Comparison of ENCODE assay signal across 1 cellular context in the genomic region with DNA sequence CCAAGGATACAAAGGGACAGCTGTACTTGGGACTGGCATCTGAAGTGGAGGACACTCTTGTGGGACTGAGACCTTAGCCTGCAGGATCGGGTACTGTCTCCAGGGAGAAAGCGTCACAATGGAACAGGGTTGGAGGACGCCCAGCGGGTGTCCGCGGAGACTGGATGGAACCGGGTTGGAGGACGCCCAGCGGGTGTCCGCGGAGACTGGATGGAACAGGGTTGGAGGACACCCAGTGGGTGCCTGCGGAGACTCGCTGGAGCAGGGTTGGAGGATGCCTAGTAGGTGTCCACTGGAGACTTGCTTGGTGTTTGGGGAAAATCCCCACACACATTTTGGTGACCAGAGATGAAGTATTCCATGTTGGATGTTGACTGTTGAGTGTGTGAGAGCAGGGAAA.
TF ChIP-seq lines count a peak whose summit lies in the region.

A gene with protein sequence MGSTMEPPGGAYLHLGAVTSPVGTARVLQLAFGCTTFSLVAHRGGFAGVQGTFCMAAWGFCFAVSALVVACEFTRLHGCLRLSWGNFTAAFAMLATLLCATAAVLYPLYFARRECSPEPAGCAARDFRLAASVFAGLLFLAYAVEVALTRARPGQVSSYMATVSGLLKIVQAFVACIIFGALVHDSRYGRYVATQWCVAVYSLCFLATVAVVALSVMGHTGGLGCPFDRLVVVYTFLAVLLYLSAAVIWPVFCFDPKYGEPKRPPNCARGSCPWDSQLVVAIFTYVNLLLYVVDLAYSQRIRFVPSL (minus strand): TSS at position 45 of the 400 bp plus-strand sequence. CDS start 5,492 bp downstream, outside the sequence.

TF ChIP-seq in K562, 482 proteins besides CTCF, POLR2A, EP300 and RAD21 (continued from another document):
- TF ChIP-seq, protein P1, sequence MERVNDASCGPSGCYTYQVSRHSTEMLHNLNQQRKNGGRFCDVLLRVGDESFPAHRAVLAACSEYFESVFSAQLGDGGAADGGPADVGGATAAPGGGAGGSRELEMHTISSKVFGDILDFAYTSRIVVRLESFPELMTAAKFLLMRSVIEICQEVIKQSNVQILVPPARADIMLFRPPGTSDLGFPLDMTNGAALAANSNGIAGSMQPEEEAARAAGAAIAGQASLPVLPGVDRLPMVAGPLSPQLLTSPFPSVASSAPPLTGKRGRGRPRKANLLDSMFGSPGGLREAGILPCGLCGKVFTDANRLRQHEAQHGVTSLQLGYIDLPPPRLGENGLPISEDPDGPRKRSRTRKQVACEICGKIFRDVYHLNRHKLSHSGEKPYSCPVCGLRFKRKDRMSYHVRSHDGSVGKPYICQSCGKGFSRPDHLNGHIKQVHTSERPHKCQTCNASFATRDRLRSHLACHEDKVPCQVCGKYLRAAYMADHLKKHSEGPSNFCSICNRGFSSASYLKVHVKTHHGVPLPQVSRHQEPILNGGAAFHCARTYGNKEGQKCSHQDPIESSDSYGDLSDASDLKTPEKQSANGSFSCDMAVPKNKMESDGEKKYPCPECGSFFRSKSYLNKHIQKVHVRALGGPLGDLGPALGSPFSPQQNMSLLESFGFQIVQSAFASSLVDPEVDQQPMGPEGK (CRISPR knock-in tag; IDR thresholded peaks at IDR 0.05; ENCODE audit: borderline replicate concordance): no peak
- TF ChIP-seq TFE3 (CRISPR knock-in tag; IDR thresholded peaks at IDR 0.05) (no peak), ZNF253 (CRISPR knock-in tag; conservative IDR thresholded peaks at IDR 0.05) (no peak), JUND (IDR thresholded peaks at IDR 0.05; ENCODE audit: borderline replicate concordance, low read depth, low read length) (no peak), JUND (tag; IDR thresholded peaks at IDR 0.05; ENCODE audit: borderline replicate concordance, low read depth, low read length) (no peak), SNAPC5 (CRISPR knock-in tag; IDR thresholded peaks at IDR 0.05) (no peak), ZBTB9 (CRISPR knock-in tag; IDR thresholded peaks at IDR 0.05) (no peak), HMG20A (CRISPR knock-in tag; conservative IDR thresholded peaks at IDR 0.05) (no peak), CREM (IDR thresholded peaks at IDR 0.05; ENCODE audit: low read depth) (no peak), WHSC1 (IDR thresholded peaks at IDR 0.05; ENCODE audit: low read length) (no peak), GABPB2 (CRISPR knock-in tag; conservative IDR thresholded peaks at IDR 0.05) (no peak), ZNF134 (CRISPR knock-in tag; conservative IDR thresholded peaks at IDR 0.05) (no peak), SREBF1 (IDR thresholded peaks at IDR 0.05; ENCODE audit: borderline replicate concordance, low read depth, low read length) (no peak), ZNF324 (CRISPR knock-in tag; IDR thresholded peaks at IDR 0.05) (no peak), NONO (IDR thresholded peaks at IDR 0.05; ENCODE audit: low read depth in 2 of 2, low read length in 1 of 2) (no peak), EZH2 (IDR thresholded peaks at IDR 0.05; ENCODE audit: borderline replicate concordance, low read depth, low read length) (no peak), TEAD2 (tag; IDR thresholded peaks at IDR 0.05) (no peak), ZHX1 (conservative IDR thresholded peaks at IDR 0.05; ENCODE audit: low read length) (no peak), RNF2 (IDR thresholded peaks at IDR 0.05) (no peak)
